9 cellular contexts compared by ENCODE assay signal in genomic region chr7:107917770-107918651, GRCh38. TPM values are rescaled to one million over a fixed set of nuclear protein-coding genes. Genes with fewer than 3 reads are reported as not detected.
DNase-seq lines count a peak whose midpoint lies in the region; ATAC-seq and TF ChIP-seq lines count a peak whose summit lies in the region.
"Had no signal": no experiment of that assay in that cellular context is flagged by ENCODE, and none has a peak within 500 bp of the region (broad histone marks: within the 10 kb centered on the region; RNA-seq: fewer than 3 reads in every experiment).

No MANE protein-coding gene starts in this region.

- H3K36me3 ChIP-seq in rectal smooth muscle tissue (ENCODE audit: control insufficient read depth, insufficient read depth, low read length), result peaks cover 16% of the 10 kb centered on the region

- no peaks in the 10 kb centered on the region for H3K9me3 Mint-ChIP-seq in activated T-cell treated with anti-CD3 and anti-CD28 coated beads, Interleukin-2, amount 50 U/mL, for 72 hours
- no peaks in the 10 kb centered on the region for H3K9me3 Mint-ChIP-seq in HFFc6

- peaks cover 14% of the 10 kb centered on the region for H3K4me1 ChIP-seq in rectal smooth muscle tissue (ENCODE audit: control insufficient read depth, insufficient read depth, low read length)
- H3K4me1 ChIP-seq: right lobe of liver had no signal

- peaks cover 39% of the 10 kb centered on the region for H3K4me1 Mint-ChIP-seq in activated T-cell treated with anti-CD3 and anti-CD28 coated beads, Interleukin-2, amount 50 U/mL, for 72 hours (ENCODE audit: low read depth)
- H3K4me1 Mint-ChIP-seq in HFFc6 (ENCODE audit: low read depth), result peaks cover 50% of the 10 kb centered on the region

- H3K27me3 Mint-ChIP-seq in activated T-cell treated with anti-CD3 and anti-CD28 coated beads, Interleukin-2, amount 50 U/mL, for 72 hours (ENCODE audit: low read depth), result no peaks in the 10 kb centered on the region
- no peaks in the 10 kb centered on the region for H3K27me3 Mint-ChIP-seq in HFFc6 (ENCODE audit: insufficient read depth)

- H3K36me3 Mint-ChIP-seq in activated T-cell treated with anti-CD3 and anti-CD28 coated beads, Interleukin-2, amount 50 U/mL, for 72 hours (ENCODE audit: insufficient read depth in 2 of 2), result peaks cover 17 to 41% of the 10 kb centered on the region in 2 donors
- peaks cover 54% of the 10 kb centered on the region for H3K36me3 Mint-ChIP-seq in HFFc6 (ENCODE audit: low read depth)

- ATAC-seq in activated T-cell treated with anti-CD3 and anti-CD28 coated beads, Interleukin-2, amount 50 U/mL, for 72 hours (replicated peaks in 1 of 2), result no peak
- peak; percentile 74 for ATAC-seq in HG03457 (IDR thresholded peaks at IDR 0.05; ENCODE audit: unreplicated experiment)
- ATAC-seq: right lobe of liver had no signal

- H3K27me3 ChIP-seq in rectal smooth muscle tissue (ENCODE audit: control insufficient read depth, insufficient read depth, low read length), result no peaks in the 10 kb centered on the region
- H3K27me3 ChIP-seq: right lobe of liver had no signal

- no peak overlapping the region for H3K9ac ChIP-seq in rectal smooth muscle tissue (ENCODE audit: low read length)

- no peak overlapping the region for H3K4me3 Mint-ChIP-seq in activated T-cell treated with anti-CD3 and anti-CD28 coated beads, Interleukin-2, amount 50 U/mL, for 72 hours
- H3K4me3 Mint-ChIP-seq in HFFc6, result no peak overlapping the region

- DNase-seq in activated T-cell treated with anti-CD3 and anti-CD28 coated beads, Interleukin-2, amount 50 U/mL, for 72 hours, result no peak
- no peak for DNase-seq in activated T-cell treated with anti-CD3 and anti-CD28 coated beads, Interleukin-2, amount 50 U/mL, for 48 hours
- DNase-seq in HFFc6 (no peak), retina (no peak), glomerular visceral epithelial cell (ENCODE audit: extremely low spot score) (no peak), NCI-H1417 treated with DMSO at 0.1 percent for 48 hours (lab: John Stamatoyannopoulos, UW) (no peak)
- DNase-seq: right lobe of liver had no signal

- no peak overlapping the region for H3K4me3 ChIP-seq in rectal smooth muscle tissue (ENCODE audit: low read length)
- H3K4me3 ChIP-seq: right lobe of liver had no signal

- peak overlapping the region; percentile 2 for H3K27ac Mint-ChIP-seq in activated T-cell treated with anti-CD3 and anti-CD28 coated beads, Interleukin-2, amount 50 U/mL, for 72 hours
- H3K27ac Mint-ChIP-seq in HFFc6, result peak overlapping the region; percentile 30; the same call in 1 of the 2 replicates

- H3K27ac ChIP-seq in rectal smooth muscle tissue (ENCODE audit: low read depth, low read length), result peak overlapping the region; percentile 40
- H3K27ac ChIP-seq: right lobe of liver had no signal

- no peak for TF ChIP-seq CTCF in HFFc6 (IDR thresholded peaks at IDR 0.05)

RNA-seq across cellular contexts. Expression of gene DLD, which starts 27.0 kb away (rescaled TPM):
- 100 to 1,000 TPM; 104 to 105 TPM for total RNA-seq in activated T-cell treated with anti-CD3 and anti-CD28 coated beads, Interleukin-2, amount 50 U/mL, for 72 hours
- 10 to 100 TPM; 76.8 to 87.4 (median 82.5) TPM for total RNA-seq in HFFc6 (2021; fragmentation: NEBNext Ultra II Directional; extraction: Animal tissue kit (Norgen Biotek cat#: 25700))
